8 cellular contexts compared by ENCODE assay signal in genomic region chr22:29306830-29307657, GRCh38. TPM values are rescaled to one million over a fixed set of nuclear protein-coding genes. Genes with fewer than 3 reads are reported as not detected.
DNase-seq lines count a peak whose midpoint lies in the region; ATAC-seq and TF ChIP-seq lines count a peak whose summit lies in the region.

No MANE protein-coding gene starts in this region.

- H3K4me1 Mint-ChIP-seq in activated CD4-positive, alpha-beta T cell treated with anti-CD3 and anti-CD28 coated beads, Interleukin-2, amount 10 ng/mL, durations not matched to agents 7 days and 5 days = peaks cover 37% of the 10 kb centered on the region
- H3K4me1 Mint-ChIP-seq in activated CD4-positive, alpha-beta memory T cell treated with anti-CD3 and anti-CD28 coated beads for 36 hours (ENCODE audit: low read depth) = peaks cover 19% of the 10 kb centered on the region

- no peak for TF ChIP-seq POLR2A in esophagus muscularis mucosa (IDR thresholded peaks at IDR 0.05; ENCODE audit: low read depth)

- POLR2A ChIA-PET in activated CD4-positive, alpha-beta T cell treated with anti-CD3 and anti-CD28 coated beads, Interleukin-2, amount 10 ng/mL, durations not matched to agents 7 days and 5 days (lab: Charles Lee) = no interaction called here
- POLR2A ChIA-PET in activated CD4-positive, alpha-beta memory T cell treated with anti-CD3 and anti-CD28 coated beads for 36 hours (lab: Charles Lee) = interaction anchor here (1.2 to 1.5 kb wide), 2 partner anchors 10 to 39 kb away, joined by 3 read pairs; partner anchors contain the start of gene EWSR1

- H3K27ac ChIP-seq in esophagus muscularis mucosa (replicated peaks in 1 of 4) (peak overlapping the region; percentile 92 to 97 (median 94)), tibial artery (peak overlapping the region; percentile 89 to 91)

- no peaks in the 10 kb centered on the region for H3K9me3 Mint-ChIP-seq in activated CD4-positive, alpha-beta T cell treated with anti-CD3 and anti-CD28 coated beads, Interleukin-2, amount 10 ng/mL, durations not matched to agents 7 days and 5 days
- no peaks in the 10 kb centered on the region for H3K9me3 Mint-ChIP-seq in activated CD4-positive, alpha-beta memory T cell treated with anti-CD3 and anti-CD28 coated beads for 36 hours

- TF ChIP-seq CTCF in esophagus muscularis mucosa (IDR thresholded peaks at IDR 0.05) (peak in 2 of 3 experiments; percentile 19 to 32), tibial artery (IDR thresholded peaks at IDR 0.05) (peak in 1 of 2 experiments; percentile 17)

- peaks cover 22% of the 10 kb centered on the region for H3K27me3 Mint-ChIP-seq in activated CD4-positive, alpha-beta T cell treated with anti-CD3 and anti-CD28 coated beads, Interleukin-2, amount 10 ng/mL, durations not matched to agents 7 days and 5 days
- peaks cover 14% of the 10 kb centered on the region for H3K27me3 Mint-ChIP-seq in activated CD4-positive, alpha-beta memory T cell treated with anti-CD3 and anti-CD28 coated beads for 36 hours

- no peak for ATAC-seq in GM21360 (IDR thresholded peaks at IDR 0.05; ENCODE audit: unreplicated experiment)

- no peak for TF ChIP-seq EP300 in esophagus muscularis mucosa (IDR thresholded peaks at IDR 0.05)

- H3K4me3 ChIP-seq in esophagus muscularis mucosa (peak overlapping the region; percentile 88 to 99 (median 96)), mononuclear cell (ENCODE audit: low read length) (peak overlapping the region; percentile 45), tibial artery (peak overlapping the region; percentile 93 to 96)

- H3K36me3 Mint-ChIP-seq in activated CD4-positive, alpha-beta T cell treated with anti-CD3 and anti-CD28 coated beads, Interleukin-2, amount 10 ng/mL, durations not matched to agents 7 days and 5 days (ENCODE audit: low read depth) = no peaks in the 10 kb centered on the region
- no peaks in the 10 kb centered on the region for H3K36me3 Mint-ChIP-seq in activated CD4-positive, alpha-beta memory T cell treated with anti-CD3 and anti-CD28 coated beads for 36 hours

- no peaks in the 10 kb centered on the region for H3K27me3 ChIP-seq in esophagus muscularis mucosa
- peaks cover 12% of the 10 kb centered on the region for H3K27me3 ChIP-seq in mononuclear cell (ENCODE audit: insufficient read depth, low read length)
- no peaks in the 10 kb centered on the region for H3K27me3 ChIP-seq in tibial artery

- H3K9me3 ChIP-seq in esophagus muscularis mucosa = no peaks in the 10 kb centered on the region
- H3K9me3 ChIP-seq in mononuclear cell (ENCODE audit: low read depth, low read length) = no peaks in the 10 kb centered on the region
- H3K9me3 ChIP-seq in tibial artery = no peaks in the 10 kb centered on the region

- CTCF ChIA-PET in activated CD4-positive, alpha-beta T cell treated with anti-CD3 and anti-CD28 coated beads, Interleukin-2, amount 10 ng/mL, durations not matched to agents 7 days and 5 days (lab: Charles Lee) = no interaction called here
- CTCF ChIA-PET in activated CD4-positive, alpha-beta memory T cell treated with anti-CD3 and anti-CD28 coated beads for 36 hours (lab: Charles Lee) = interaction anchor here (1.1 to 1.6 kb wide), 3 partner anchors 12 to 21 kb away, joined by 3 to 4 read pairs (median 3); no protein-coding TSS in a partner anchor

- H3K4me1 ChIP-seq in esophagus muscularis mucosa (peaks cover 54 to 75% (median 71%) of the 10 kb centered on the region in 4 donors), mononuclear cell (ENCODE audit: insufficient read depth, low read length) (peaks cover 37% of the 10 kb centered on the region), tibial artery (peaks cover 4 to 62% (median 58%) of the 10 kb centered on the region in 4 donors)

- H3K27ac Mint-ChIP-seq in activated CD4-positive, alpha-beta T cell treated with anti-CD3 and anti-CD28 coated beads, Interleukin-2, amount 10 ng/mL, durations not matched to agents 7 days and 5 days = peak overlapping the region; percentile 31
- H3K27ac Mint-ChIP-seq in activated CD4-positive, alpha-beta memory T cell treated with anti-CD3 and anti-CD28 coated beads for 36 hours = no peak overlapping the region

- intact Hi-C loops in activated CD4-positive, alpha-beta memory T cell treated with anti-CD3 and anti-CD28 coated beads for 36 hours (cut with micrococcal nuclease) = loop anchor here (5.0 kb wide), 1 partner anchor 40 kb away; the partner anchor contains the start of genes EWSR1 and RHBDD3
- intact Hi-C loops in esophagus muscularis mucosa (cut with DNase I) = loop anchor here (1.0 to 2.0 kb wide), 3 partner anchors 38 to 82 kb away; partner anchors contain the start of genes AP1B1 and EWSR1
- intact Hi-C loops in tibial artery (cut with DNase I; ENCODE audit: low total_unique reads) = loop anchor here (5.0 kb wide), 2 partner anchors 40 to 80 kb away; partner anchors contain the start of genes AP1B1, EWSR1 and RHBDD3

- peak; percentile 30 for DNase-seq in activated CD4-positive, alpha-beta T cell treated with anti-CD3 and anti-CD28 coated beads, Interleukin-2, amount 10 ng/mL, durations not matched to agents 7 days and 5 days
- DNase-seq in activated CD4-positive, alpha-beta T cell treated with anti-CD3 and anti-CD28 coated beads, Interleukin-2, amount 50 U/mL, for 4 hours = no peak
- DNase-seq in NCI-H1930 (lab: John Stamatoyannopoulos, UW) (peak; percentile 68 to 81), esophagus muscularis mucosa (ENCODE audit: extremely low spot score) (no peak), tibial artery (peak; percentile 81 to 90)
- DNase-seq in activated CD4-positive, alpha-beta memory T cell treated with anti-CD3 and anti-CD28 coated beads for 36 hours = peak; percentile 57

- H3K36me3 ChIP-seq in esophagus muscularis mucosa = peaks cover 0 to 4% (median 2%) of the 10 kb centered on the region in 4 donors
- H3K36me3 ChIP-seq in tibial artery = no peaks in the 10 kb centered on the region

- H3K4me3 Mint-ChIP-seq in activated CD4-positive, alpha-beta T cell treated with anti-CD3 and anti-CD28 coated beads, Interleukin-2, amount 10 ng/mL, durations not matched to agents 7 days and 5 days = peak overlapping the region; percentile 73
- H3K4me3 Mint-ChIP-seq in activated CD4-positive, alpha-beta memory T cell treated with anti-CD3 and anti-CD28 coated beads for 36 hours = peak overlapping the region; percentile 66

- 32% methylated on average over 5 of the region's 86 CpGs for WGBS in esophagus muscularis mucosa

RNA-seq across cellular contexts. Expression of gene GAS2L1, which starts 0.6 kb away (rescaled TPM):
- total RNA-seq in activated CD4-positive, alpha-beta T cell treated with anti-CD3 and anti-CD28 coated beads, Interleukin-2, amount 10 ng/mL, durations not matched to agents 7 days and 5 days = 1 to 10 TPM; 4.7 to 5.1 TPM
- total RNA-seq in activated CD4-positive, alpha-beta memory T cell treated with anti-CD3 and anti-CD28 coated beads for 36 hours = 1 to 10 TPM; 1.3 to 1.4 TPM
- total RNA-seq in esophagus muscularis mucosa = 10 to 100 TPM; 25.8 to 63.9 (median 38.8) TPM
- total RNA-seq in mononuclear cell = 7.9 TPM

RNA-seq across cellular contexts. Expression of gene RASL10A, which starts 8.5 kb away (rescaled TPM):
- under 1 TPM; 0.37 to 0.92 TPM for total RNA-seq in activated CD4-positive, alpha-beta T cell treated with anti-CD3 and anti-CD28 coated beads, Interleukin-2, amount 10 ng/mL, durations not matched to agents 7 days and 5 days
- total RNA-seq in activated CD4-positive, alpha-beta memory T cell treated with anti-CD3 and anti-CD28 coated beads for 36 hours = under 1 TPM in 1 of 2 experiments, not detected in 1; 0.62 TPM
- total RNA-seq in esophagus muscularis mucosa = 1 to 10 TPM in 1 of 4 donors, under 1 TPM in 2, not detected in 1; 0.50 to 1.6 (median 0.84) TPM
- 0.21 TPM for total RNA-seq in mononuclear cell

RNA-seq across cellular contexts. Expression of gene EWSR1, which starts 39.0 kb away (rescaled TPM):
- 100 to 1,000 TPM; 329 to 400 TPM for total RNA-seq in activated CD4-positive, alpha-beta T cell treated with anti-CD3 and anti-CD28 coated beads, Interleukin-2, amount 10 ng/mL, durations not matched to agents 7 days and 5 days
- 100 to 1,000 TPM; 286 to 302 TPM for total RNA-seq in activated CD4-positive, alpha-beta memory T cell treated with anti-CD3 and anti-CD28 coated beads for 36 hours
- total RNA-seq in esophagus muscularis mucosa = 100 to 1,000 TPM; 183 to 203 (median 198) TPM
- total RNA-seq in mononuclear cell = 204 TPM

RNA-seq across cellular contexts. Expression of gene RHBDD3, which starts 39.3 kb away (rescaled TPM):
- total RNA-seq in activated CD4-positive, alpha-beta T cell treated with anti-CD3 and anti-CD28 coated beads, Interleukin-2, amount 10 ng/mL, durations not matched to agents 7 days and 5 days = 10 to 100 TPM; 31.2 to 33.0 TPM
- total RNA-seq in activated CD4-positive, alpha-beta memory T cell treated with anti-CD3 and anti-CD28 coated beads for 36 hours = 10 to 100 TPM; 20.2 to 21.1 TPM
- total RNA-seq in esophagus muscularis mucosa (10 to 100 TPM; 12.6 to 23.5 (median 20.7) TPM), mononuclear cell (8.1 TPM)

Comparison
In these comparisons a context has a peak if more than half of its experiments do, and no peak if none do; other contexts are left out.
1. DNase-seq: peak in activated CD4-positive, alpha-beta T cell treated with anti-CD3 and anti-CD28 coated beads, Interleukin-2, amount 10 ng/mL, durations not matched to agents 7 days and 5 days (single experiment), NCI-H1930 (2 of 2), activated CD4-positive, alpha-beta memory T cell treated with anti-CD3 and anti-CD28 coated beads for 36 hours (single experiment) and tibial artery (2 of 2); none in activated CD4-positive, alpha-beta T cell treated with anti-CD3 and anti-CD28 coated beads, Interleukin-2, amount 50 U/mL, for 4 hours (0 of 2) and esophagus muscularis mucosa (single experiment).
2. H3K4me3 ChIP-seq: peak in every context shown above with its lines; median percentile 96 in esophagus muscularis mucosa; 94 in tibial artery; 45 in mononuclear cell.